Comparison of ENCODE assay signal across 8 cellular contexts in the genomic region with DNA sequence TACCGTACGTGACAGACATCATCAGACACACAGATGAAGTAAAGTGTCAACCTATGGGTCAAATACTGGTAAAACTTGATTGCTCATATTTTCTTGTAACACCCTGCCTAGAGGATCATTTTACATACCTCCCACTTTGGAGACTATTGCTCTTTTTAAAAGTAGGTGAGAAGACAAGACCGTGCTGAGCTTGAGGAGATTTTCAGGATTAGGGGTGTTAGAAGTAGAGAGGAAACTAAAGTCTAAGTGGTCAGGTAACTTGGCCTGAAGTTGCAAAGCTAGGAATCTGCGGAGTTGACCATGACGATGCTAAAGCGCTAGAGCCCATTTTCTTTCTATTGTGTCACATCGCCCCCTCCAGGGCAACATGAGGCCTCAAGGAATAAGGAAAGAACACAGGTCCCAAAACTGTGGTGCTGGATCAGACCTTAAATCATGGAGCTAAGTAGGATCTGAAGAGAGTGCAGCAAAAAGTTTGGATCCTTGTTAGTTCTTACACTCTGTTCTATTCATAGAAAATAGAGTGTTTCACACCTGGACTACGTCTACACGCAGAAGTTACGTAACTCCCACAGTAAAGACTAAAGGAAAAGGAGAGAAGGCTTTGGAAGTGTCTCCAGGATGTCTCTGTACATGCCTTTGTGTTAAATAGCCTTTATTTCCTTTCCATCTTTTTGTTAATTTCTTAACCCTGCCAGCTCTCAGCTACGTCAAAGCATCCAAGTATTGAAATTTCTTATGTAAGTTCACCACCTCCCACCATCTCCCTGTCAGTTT.
DNase-seq lines count a peak whose midpoint lies in the region; TF ChIP-seq lines count a peak whose summit lies in the region.

No MANE protein-coding gene starts in this region.

- peak; percentile 71 for TF ChIP-seq CTCF in GM12864 (IDR thresholded peaks at IDR 0.05; ENCODE audit: low read depth, low read length, missing control alignments)

- H3K4me3 ChIP-seq in GM12864 (ENCODE audit: low read depth, low read length): no peak overlapping the region

- DNase-seq in AG08395 (ENCODE audit: low spot score): peak; percentile 65
- no peak for DNase-seq in GM12864 (ENCODE audit: low read depth)
- DNase-seq in NCI-H69 (lab: John Stamatoyannopoulos, UW): peak; percentile 75
- peak; percentile 38 for DNase-seq in brain pericyte (ENCODE audit: low read depth, low spot score)
- DNase-seq in islet precursor cell: peak; percentile 81
- DNase-seq in stimulated activated CD8-positive, alpha-beta memory T cell treated with anti-CD3 and anti-CD28 coated beads, Interleukin-4, amount 100 ng/mL, for 48 hours: peak; percentile 32
- DNase-seq in NCI-H187 treated with DMSO at 0.1 percent for 48 hours (lab: John Stamatoyannopoulos, UW): no peak
- DNase-seq in effector CD8-positive, alpha-beta T cell (lab: John Stamatoyannopoulos, UW): no peak

Comparison
In these comparisons a context has a peak if more than half of its experiments do, and no peak if none do; other contexts are left out.
1. DNase-seq: peak in AG08395 (single experiment), NCI-H69 (single experiment), brain pericyte (single experiment), islet precursor cell (single experiment) and stimulated activated CD8-positive, alpha-beta memory T cell treated with anti-CD3 and anti-CD28 coated beads, Interleukin-4, amount 100 ng/mL, for 48 hours (single experiment); none in GM12864 (single experiment), NCI-H187 treated with DMSO at 0.1 percent for 48 hours (single experiment) and effector CD8-positive, alpha-beta T cell (single experiment).